In the genomic region with DNA sequence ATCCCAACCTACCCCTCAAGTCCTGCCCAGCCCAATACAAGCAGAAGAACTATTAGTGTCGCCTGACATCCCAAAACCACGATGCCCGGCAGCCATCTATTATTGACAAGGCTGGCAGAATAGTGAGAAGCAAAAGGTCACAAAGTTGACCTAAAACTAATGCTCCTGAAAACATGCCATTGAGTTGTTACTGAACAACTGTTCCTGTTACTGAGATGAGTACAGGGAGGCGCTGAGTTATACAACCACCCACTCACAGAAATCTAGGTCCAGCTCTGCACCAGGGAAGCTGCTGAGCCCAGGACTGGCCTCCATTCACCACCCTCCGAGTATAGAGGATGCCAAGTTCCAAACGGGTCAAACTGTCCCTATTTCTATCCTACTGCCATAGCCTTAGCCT, we compare ENCODE assay signal across 1 cellular context.
TF ChIP-seq lines count a peak whose summit lies in the region.

No MANE protein-coding gene starts in this region.

TF ChIP-seq in HepG2, 621 proteins besides CTCF, POLR2A, EP300 and RAD21 (continued from another document):
- TF ChIP-seq, protein P1, sequence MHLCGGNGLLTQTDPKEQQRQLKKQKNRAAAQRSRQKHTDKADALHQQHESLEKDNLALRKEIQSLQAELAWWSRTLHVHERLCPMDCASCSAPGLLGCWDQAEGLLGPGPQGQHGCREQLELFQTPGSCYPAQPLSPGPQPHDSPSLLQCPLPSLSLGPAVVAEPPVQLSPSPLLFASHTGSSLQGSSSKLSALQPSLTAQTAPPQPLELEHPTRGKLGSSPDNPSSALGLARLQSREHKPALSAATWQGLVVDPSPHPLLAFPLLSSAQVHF (CRISPR knock-in tag; IDR thresholded peaks at IDR 0.05), result no peak
- TF ChIP-seq KLF11 (CRISPR knock-in tag; IDR thresholded peaks at IDR 0.05), result no peak
- TF ChIP-seq, protein P2, sequence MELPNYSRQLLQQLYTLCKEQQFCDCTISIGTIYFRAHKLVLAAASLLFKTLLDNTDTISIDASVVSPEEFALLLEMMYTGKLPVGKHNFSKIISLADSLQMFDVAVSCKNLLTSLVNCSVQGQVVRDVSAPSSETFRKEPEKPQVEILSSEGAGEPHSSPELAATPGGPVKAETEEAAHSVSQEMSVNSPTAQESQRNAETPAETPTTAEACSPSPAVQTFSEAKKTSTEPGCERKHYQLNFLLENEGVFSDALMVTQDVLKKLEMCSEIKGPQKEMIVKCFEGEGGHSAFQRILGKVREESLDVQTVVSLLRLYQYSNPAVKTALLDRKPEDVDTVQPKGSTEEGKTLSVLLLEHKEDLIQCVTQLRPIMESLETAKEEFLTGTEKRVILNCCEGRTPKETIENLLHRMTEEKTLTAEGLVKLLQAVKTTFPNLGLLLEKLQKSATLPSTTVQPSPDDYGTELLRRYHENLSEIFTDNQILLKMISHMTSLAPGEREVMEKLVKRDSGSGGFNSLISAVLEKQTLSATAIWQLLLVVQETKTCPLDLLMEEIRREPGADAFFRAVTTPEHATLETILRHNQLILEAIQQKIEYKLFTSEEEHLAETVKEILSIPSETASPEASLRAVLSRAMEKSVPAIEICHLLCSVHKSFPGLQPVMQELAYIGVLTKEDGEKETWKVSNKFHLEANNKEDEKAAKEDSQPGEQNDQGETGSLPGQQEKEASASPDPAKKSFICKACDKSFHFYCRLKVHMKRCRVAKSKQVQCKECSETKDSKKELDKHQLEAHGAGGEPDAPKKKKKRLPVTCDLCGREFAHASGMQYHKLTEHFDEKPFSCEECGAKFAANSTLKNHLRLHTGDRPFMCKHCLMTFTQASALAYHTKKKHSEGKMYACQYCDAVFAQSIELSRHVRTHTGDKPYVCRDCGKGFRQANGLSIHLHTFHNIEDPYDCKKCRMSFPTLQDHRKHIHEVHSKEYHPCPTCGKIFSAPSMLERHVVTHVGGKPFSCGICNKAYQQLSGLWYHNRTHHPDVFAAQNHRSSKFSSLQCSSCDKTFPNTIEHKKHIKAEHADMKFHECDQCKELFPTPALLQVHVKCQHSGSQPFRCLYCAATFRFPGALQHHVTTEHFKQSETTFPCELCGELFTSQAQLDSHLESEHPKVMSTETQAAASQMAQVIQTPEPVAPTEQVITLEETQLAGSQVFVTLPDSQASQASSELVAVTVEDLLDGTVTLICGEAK (IDR thresholded peaks at IDR 0.05), result no peak
- TF ChIP-seq, protein P2 (CRISPR knock-in tag; IDR thresholded peaks at IDR 0.05), result no peak
- no peak for TF ChIP-seq ZKSCAN1 (IDR thresholded peaks at IDR 0.05; ENCODE audit: low read length)
- no peak for TF ChIP-seq MAZ (IDR thresholded peaks at IDR 0.05; ENCODE audit: borderline replicate concordance, low read depth, low read length)
- no peak for TF ChIP-seq MAZ (CRISPR knock-in tag; IDR thresholded peaks at IDR 0.05; ENCODE audit: low read depth)
- TF ChIP-seq ZNF264 (CRISPR knock-in tag; IDR thresholded peaks at IDR 0.05), result no peak
- TF ChIP-seq ZFP37 (CRISPR knock-in tag; IDR thresholded peaks at IDR 0.05; ENCODE audit: borderline replicate concordance), result no peak
- TF ChIP-seq FIP1L1 (IDR thresholded peaks at IDR 0.05; ENCODE audit: borderline replicate concordance, insufficient read depth, low read depth, low read length), result no peak
- TF ChIP-seq ZNF652 (CRISPR knock-in tag; IDR thresholded peaks at IDR 0.05; ENCODE audit: borderline replicate concordance, low read depth), result no peak
